In genomic region chr20:8313073-8313472, GRCh38 we compare ENCODE assay signal across 39 cellular contexts.
"Had no signal": no experiment of that assay in that cellular context is flagged by ENCODE, and none has a peak within 500 bp of the region (broad histone marks: within the 10 kb centered on the region; RNA-seq: fewer than 3 reads in every experiment).

No MANE protein-coding gene starts in this region.

- ATAC-seq: activated naive CD4-positive, alpha-beta T cell treated with anti-CD3 and anti-CD28 coated beads, Interleukin-2, amount 50 U/mL, for 72 hours; activated naive CD8-positive, alpha-beta T cell treated with anti-CD3 and anti-CD28 coated beads, Interleukin-2, amount 50 U/mL, for 24 hours; activated T-cell treated with anti-CD3 and anti-CD28 coated beads, Interleukin-2, amount 50 U/mL, for 4 hours; activated T-cell treated with anti-CD3 and anti-CD28 coated beads, Interleukin-2, amount 50 U/mL, for 72 hours; activated T-helper 17 cell treated with anti-CD3 and anti-CD28 coated beads, Interleukin-2, amount 50 U/mL, for 72 hours; body of pancreas had no signal

- H3K4me1 Mint-ChIP-seq: activated naive CD4-positive, alpha-beta T cell treated with anti-CD3 and anti-CD28 coated beads, Interleukin-2, amount 10 ng/mL, durations not matched to agents 7 days and 5 days; activated naive CD4-positive, alpha-beta T cell treated with anti-CD3 and anti-CD28 coated beads, Interleukin-2, amount 50 U/mL, for 24 hours; activated naive CD8-positive, alpha-beta T cell treated with anti-CD3 and anti-CD28 coated beads for 36 hours; activated naive CD8-positive, alpha-beta T cell treated with anti-CD3 and anti-CD28 coated beads, Interleukin-2, amount 10 ng/mL, durations not matched to agents 7 days and 5 days; activated naive CD8-positive, alpha-beta T cell treated with anti-CD3 and anti-CD28 coated beads, Interleukin-2, amount 50 U/mL, for 24 hours; activated T-helper 17 cell treated with anti-CD3 and anti-CD28 coated beads, Interleukin-2, amount 50 U/mL, for 72 hours; central memory CD8-positive, alpha-beta T cell had no signal

- H3K9me3 Mint-ChIP-seq: activated naive CD4-positive, alpha-beta T cell treated with anti-CD3 and anti-CD28 coated beads for 36 hours; activated naive CD4-positive, alpha-beta T cell treated with anti-CD3 and anti-CD28 coated beads, Interleukin-2, amount 10 ng/mL, durations not matched to agents 7 days and 5 days; activated naive CD4-positive, alpha-beta T cell treated with anti-CD3 and anti-CD28 coated beads, Interleukin-2, amount 50 U/mL, for 24 hours; activated naive CD4-positive, alpha-beta T cell treated with anti-CD3 and anti-CD28 coated beads, Interleukin-2, amount 50 U/mL, for 72 hours; activated naive CD8-positive, alpha-beta T cell treated with anti-CD3 and anti-CD28 coated beads for 36 hours; activated naive CD8-positive, alpha-beta T cell treated with anti-CD3 and anti-CD28 coated beads, Interleukin-2, amount 10 ng/mL, durations not matched to agents 7 days and 5 days; activated naive CD8-positive, alpha-beta T cell treated with anti-CD3 and anti-CD28 coated beads, Interleukin-2, amount 50 U/mL, for 24 hours; activated T-cell treated with anti-CD3 and anti-CD28 coated beads, Interleukin-2, amount 50 U/mL, for 24 hours; activated T-cell treated with anti-CD3 and anti-CD28 coated beads, Interleukin-2, amount 50 U/mL, for 4 hours; activated T-cell treated with anti-CD3 and anti-CD28 coated beads, Interleukin-2, amount 50 U/mL, for 72 hours; activated T-helper 1 cell treated with anti-CD3 and anti-CD28 coated beads, Interleukin-12 subunit alpha, Interleukin-12 subunit beta, Interleukin-2, Interleukin-4 antibody, amounts not matched to agents 30 ng/mL and 10 ng/mL and 1 ng/mL, durations not matched to agents 14 hours and 24 hours and 36 hours; activated T-helper 17 cell treated with anti-CD3 and anti-CD28 coated beads, Interleukin-2, amount 50 U/mL, for 72 hours; activated T-helper 2 cell treated with anti-CD3 and anti-CD28 coated beads, Interferon-gamma antibody, Interleukin-2, Interleukin-4, amounts not matched to agents 10 μg/mL and 5 μg/mL and 100 μg/mL, durations not matched to agents 14 hours and 24 hours and 36 hours; central memory CD8-positive, alpha-beta T cell had no signal

- H3K36me3 Mint-ChIP-seq: activated naive CD4-positive, alpha-beta T cell treated with anti-CD3 and anti-CD28 coated beads, Interleukin-2, amount 10 ng/mL, durations not matched to agents 7 days and 5 days; activated naive CD4-positive, alpha-beta T cell treated with anti-CD3 and anti-CD28 coated beads, Interleukin-2, amount 50 U/mL, for 24 hours; activated naive CD4-positive, alpha-beta T cell treated with anti-CD3 and anti-CD28 coated beads, Interleukin-2, amount 50 U/mL, for 72 hours; activated naive CD8-positive, alpha-beta T cell treated with anti-CD3 and anti-CD28 coated beads for 36 hours; activated naive CD8-positive, alpha-beta T cell treated with anti-CD3 and anti-CD28 coated beads, Interleukin-2, amount 10 ng/mL, durations not matched to agents 7 days and 5 days; brain had no signal

- H3K27me3 Mint-ChIP-seq: activated naive CD4-positive, alpha-beta T cell treated with anti-CD3 and anti-CD28 coated beads, Interleukin-2, amount 10 ng/mL, durations not matched to agents 7 days and 5 days; activated naive CD4-positive, alpha-beta T cell treated with anti-CD3 and anti-CD28 coated beads, Interleukin-2, amount 50 U/mL, for 24 hours; activated naive CD8-positive, alpha-beta T cell treated with anti-CD3 and anti-CD28 coated beads for 36 hours; activated naive CD8-positive, alpha-beta T cell treated with anti-CD3 and anti-CD28 coated beads, Interleukin-2, amount 50 U/mL, for 24 hours; activated T-helper 17 cell treated with anti-CD3 and anti-CD28 coated beads, Interleukin-2, amount 50 U/mL, for 72 hours; brain; central memory CD8-positive, alpha-beta T cell had no signal

- H3K27me3 ChIP-seq: adrenal gland, ascending aorta, body of pancreas, brain microvascular endothelial cell, breast epithelium, cardiac muscle cell had no signal

- H3K4me3 Mint-ChIP-seq: activated naive CD4-positive, alpha-beta T cell treated with anti-CD3 and anti-CD28 coated beads for 36 hours; activated naive CD4-positive, alpha-beta T cell treated with anti-CD3 and anti-CD28 coated beads, Interleukin-2, amount 10 ng/mL, durations not matched to agents 7 days and 5 days; activated naive CD4-positive, alpha-beta T cell treated with anti-CD3 and anti-CD28 coated beads, Interleukin-2, amount 50 U/mL, for 24 hours; activated naive CD8-positive, alpha-beta T cell; activated naive CD8-positive, alpha-beta T cell treated with anti-CD3 and anti-CD28 coated beads for 36 hours; activated naive CD8-positive, alpha-beta T cell treated with anti-CD3 and anti-CD28 coated beads, Interleukin-2, amount 10 ng/mL, durations not matched to agents 7 days and 5 days; activated naive CD8-positive, alpha-beta T cell treated with anti-CD3 and anti-CD28 coated beads, Interleukin-2, amount 50 U/mL, for 24 hours; activated T-cell treated with anti-CD3 and anti-CD28 coated beads, Interleukin-2, amount 50 U/mL, for 24 hours; activated T-cell treated with anti-CD3 and anti-CD28 coated beads, Interleukin-2, amount 50 U/mL, for 4 hours; activated T-cell treated with anti-CD3 and anti-CD28 coated beads, Interleukin-2, amount 50 U/mL, for 72 hours; activated T-helper 1 cell treated with anti-CD3 and anti-CD28 coated beads, Interleukin-12 subunit alpha, Interleukin-12 subunit beta, Interleukin-2, Interleukin-4 antibody, amounts not matched to agents 30 ng/mL and 10 ng/mL and 1 ng/mL, durations not matched to agents 14 hours and 24 hours and 36 hours; activated T-helper 17 cell treated with anti-CD3 and anti-CD28 coated beads, Interleukin-2, amount 50 U/mL, for 72 hours; brain; central memory CD8-positive, alpha-beta T cell had no signal

- DNase-seq: activated effector memory CD4-positive, alpha-beta T cell treated with anti-CD3 and anti-CD28 coated beads, Interleukin-2, amount 50 U/mL, for 16 hours; activated effector memory CD4-positive, alpha-beta T cell treated with Interleukin-2 at 50 U/mL for 16 hours; activated gamma-delta T cell; activated gamma-delta T cell treated with Interleukin-2 at 50 U/mL for 16 hours; activated naive CD4-positive, alpha-beta T cell; activated naive CD4-positive, alpha-beta T cell treated with anti-CD3 and anti-CD28 coated beads for 36 hours; activated naive CD4-positive, alpha-beta T cell treated with anti-CD3 and anti-CD28 coated beads, Interleukin-2, amount 10 ng/mL, durations not matched to agents 7 days and 5 days; activated naive CD4-positive, alpha-beta T cell treated with anti-CD3 and anti-CD28 coated beads, Interleukin-2, amount 50 U/mL, for 16 hours; activated naive CD4-positive, alpha-beta T cell treated with Interleukin-2 at 50 U/mL for 16 hours; activated naive CD8-positive, alpha-beta T cell treated with anti-CD3 and anti-CD28 coated beads for 36 hours; activated naive CD8-positive, alpha-beta T cell treated with anti-CD3 and anti-CD28 coated beads, Interleukin-2, amount 10 ng/mL, durations not matched to agents 7 days and 5 days; activated naive CD8-positive, alpha-beta T cell treated with anti-CD3 and anti-CD28 coated beads, Interleukin-2, amount 50 U/mL, for 24 hours; activated T-cell treated with anti-CD3 and anti-CD28 coated beads, Interleukin-2, amount 50 U/mL, for 24 hours; activated T-cell treated with anti-CD3 and anti-CD28 coated beads, Interleukin-2, amount 50 U/mL, for 4 hours; activated T-cell treated with anti-CD3 and anti-CD28 coated beads, Interleukin-2, amount 50 U/mL, for 48 hours; activated T-cell treated with anti-CD3 and anti-CD28 coated beads, Interleukin-2, amount 50 U/mL, for 72 hours; adrenal gland; amniotic stem cell; amygdala; anterior cingulate cortex; aorta; body of pancreas; brain microvascular endothelial cell; caudate nucleus; central memory CD4-positive, alpha-beta T cell; cerebellar nuclear complex had no signal

- H3K4me1 ChIP-seq: ascending aorta had no signal

- H3K27ac ChIP-seq: adrenal gland, ascending aorta, body of pancreas, brain microvascular endothelial cell, breast epithelium, cardiac muscle cell had no signal

- H3K27ac Mint-ChIP-seq: activated naive CD4-positive, alpha-beta T cell treated with anti-CD3 and anti-CD28 coated beads for 36 hours; activated naive CD4-positive, alpha-beta T cell treated with anti-CD3 and anti-CD28 coated beads, Interleukin-2, amount 10 ng/mL, durations not matched to agents 7 days and 5 days; activated naive CD4-positive, alpha-beta T cell treated with anti-CD3 and anti-CD28 coated beads, Interleukin-2, amount 50 U/mL, for 24 hours; activated naive CD4-positive, alpha-beta T cell treated with anti-CD3 and anti-CD28 coated beads, Interleukin-2, amount 50 U/mL, for 72 hours; activated naive CD8-positive, alpha-beta T cell; activated naive CD8-positive, alpha-beta T cell treated with anti-CD3 and anti-CD28 coated beads for 36 hours; activated naive CD8-positive, alpha-beta T cell treated with anti-CD3 and anti-CD28 coated beads, Interleukin-2, amount 10 ng/mL, durations not matched to agents 7 days and 5 days; activated naive CD8-positive, alpha-beta T cell treated with anti-CD3 and anti-CD28 coated beads, Interleukin-2, amount 50 U/mL, for 24 hours; activated T-cell treated with anti-CD3 and anti-CD28 coated beads, Interleukin-2, amount 50 U/mL, for 24 hours; activated T-cell treated with anti-CD3 and anti-CD28 coated beads, Interleukin-2, amount 50 U/mL, for 72 hours; activated T-helper 1 cell treated with anti-CD3 and anti-CD28 coated beads, Interleukin-12 subunit alpha, Interleukin-12 subunit beta, Interleukin-2, Interleukin-4 antibody, amounts not matched to agents 30 ng/mL and 10 ng/mL and 1 ng/mL, durations not matched to agents 14 hours and 24 hours and 36 hours; activated T-helper 17 cell treated with anti-CD3 and anti-CD28 coated beads, Interleukin-2, amount 50 U/mL, for 72 hours; activated T-helper 2 cell treated with anti-CD3 and anti-CD28 coated beads, Interferon-gamma antibody, Interleukin-2, Interleukin-4, amounts not matched to agents 10 μg/mL and 5 μg/mL and 100 μg/mL, durations not matched to agents 14 hours and 24 hours and 36 hours; brain had no signal

- H3K9me3 ChIP-seq: adrenal gland, ascending aorta, body of pancreas, breast epithelium had no signal

- FAIRE-seq: astrocyte, bronchial epithelial cell had no signal

- H3K36me3 ChIP-seq: adrenal gland, ascending aorta, brain microvascular endothelial cell, breast epithelium, cardiac muscle cell had no signal

- H3K4me3 ChIP-seq: adrenal gland, ascending aorta, body of pancreas, breast epithelium, cardiac muscle cell had no signal
